In genomic region chr6:36132221-36132895, GRCh38 we compare ENCODE assay signal across 10 cellular contexts. TPM values are rescaled to one million over a fixed set of nuclear protein-coding genes. Genes with fewer than 3 reads are reported as not detected.
A peak's percentile ranks its signal among the peaks of the same experiment; 100 is the strongest.
DNase-seq lines count a peak whose midpoint lies in the region; ATAC-seq and TF ChIP-seq lines count a peak whose summit lies in the region.
"Had no signal": no experiment of that assay in that cellular context is flagged by ENCODE, and none has a peak within 500 bp of the region (broad histone marks: within the 10 kb centered on the region; RNA-seq: fewer than 3 reads in every experiment).

No MANE protein-coding gene starts in this region.

- H3K4me3 ChIP-seq in A673 (ENCODE audit: low read depth, low read length, poor library complexity, severe bottlenecking) (no peak overlapping the region), HCT116 (replicated peaks in 1 of 2; ENCODE audit: low read depth in 1 of 2, low read length in 2 of 2) (peak overlapping the region; percentile 66 to 75; a peak in 2 of 4 replicates), mucosa of rectum (ENCODE audit: low read length in 2 of 2) (peak overlapping the region; percentile 90 to 94), coronary artery (no peak overlapping the region)

- H3K4me1 ChIP-seq in A673 (ENCODE audit: insufficient read depth, low read length, poor library complexity, severe bottlenecking), result peaks cover 25% of the 10 kb centered on the region
- H3K4me1 ChIP-seq in HCT116 (ENCODE audit: control insufficient read depth in 1 of 2, insufficient read depth in 2 of 2, low read length in 2 of 2), result peaks cover 27 to 47% of the 10 kb centered on the region in 2 experiments
- peaks cover 18 to 20% of the 10 kb centered on the region in 2 donors for H3K4me1 ChIP-seq in mucosa of rectum (ENCODE audit: control insufficient read depth in 2 of 2, insufficient read depth in 2 of 2, low read length in 2 of 2)

- H3K27ac ChIP-seq in A673 (ENCODE audit: low read depth, low read length, poor library complexity, severe bottlenecking), result no peak overlapping the region
- H3K27ac ChIP-seq in HCT116 (ENCODE audit: low read depth, low read length), result peak overlapping the region; percentile 82; the same call in 1 of the 2 replicates
- peak overlapping the region; percentile 98 to 99 for H3K27ac ChIP-seq in mucosa of rectum (ENCODE audit: low read depth in 2 of 2, low read length in 2 of 2)
- H3K27ac ChIP-seq in coronary artery, result no peak overlapping the region

- no peaks in the 10 kb centered on the region; the same call in 1 of the 2 replicates for H3K79me2 ChIP-seq in HCT116 (ENCODE audit: insufficient read depth, low read length)

- no peak overlapping the region for H2AFZ ChIP-seq in HCT116 (ENCODE audit: low read depth, low read length, poor library complexity, severe bottlenecking)

- peak overlapping the region; percentile 98 for H3K4me2 ChIP-seq in HCT116 (ENCODE audit: low read length)

- no peaks in the 10 kb centered on the region for H3K27me3 Mint-ChIP-seq in activated naive CD8-positive, alpha-beta T cell treated with anti-CD3 and anti-CD28 coated beads, Interleukin-2, amount 10 ng/mL, durations not matched to agents 7 days and 5 days

- H3K36me3 Mint-ChIP-seq in activated naive CD8-positive, alpha-beta T cell treated with anti-CD3 and anti-CD28 coated beads, Interleukin-2, amount 10 ng/mL, durations not matched to agents 7 days and 5 days, result peaks cover 22% of the 10 kb centered on the region

- no peak for ATAC-seq in HCT116
- ATAC-seq in activated naive CD8-positive, alpha-beta T cell treated with anti-CD3 and anti-CD28 coated beads, Interleukin-2, amount 10 ng/mL, durations not matched to agents 7 days and 5 days (ENCODE audit: low read depth), result no peak

- peaks cover 44% of the 10 kb centered on the region for H3K4me1 Mint-ChIP-seq in activated naive CD8-positive, alpha-beta T cell treated with anti-CD3 and anti-CD28 coated beads, Interleukin-2, amount 10 ng/mL, durations not matched to agents 7 days and 5 days

- RAD21 ChIA-PET in HCT116 (lab: Charles Lee; ENCODE audit: low non-redundant PET in 1 of 2, low total read pairs in 2 of 2, uncharacterized antibody in 2 of 2, unreplicated experiment in 2 of 2), result no interaction called here

- POLR2A ChIA-PET in A673 (lab: Charles Lee; ENCODE audit: low non-redundant PET), result no interaction called here
- POLR2A ChIA-PET in HCT116 (lab: Charles Lee), result interaction anchor here (1.9 kb wide), 1 partner anchor 11 kb away, joined by 5 read pairs; no protein-coding TSS in a partner anchor
- POLR2A ChIA-PET in activated naive CD8-positive, alpha-beta T cell treated with anti-CD3 and anti-CD28 coated beads, Interleukin-2, amount 10 ng/mL, durations not matched to agents 7 days and 5 days (lab: Charles Lee), result interaction anchor here (0.9 to 3.8 kb wide), 13 partner anchors 8 to 104 kb away, joined by 3 to 65 read pairs (median 8); partner anchors contain the start of gene MAPK14

- H3K9me2 ChIP-seq in HCT116 (ENCODE audit: insufficient read depth), result no peaks in the 10 kb centered on the region

- H3K9me3 ChIP-seq in A673 (ENCODE audit: low read depth, low read length, poor library complexity, severe bottlenecking), result no peaks in the 10 kb centered on the region
- H3K9me3 ChIP-seq in HCT116 (ENCODE audit: control insufficient read depth in 1 of 2, insufficient read depth in 1 of 2, low read depth in 1 of 2, low read length in 2 of 2), result no peaks in the 10 kb centered on the region
- H3K9me3 ChIP-seq in mucosa of rectum (ENCODE audit: control insufficient read depth in 2 of 2, low read length in 2 of 2), result no peaks in the 10 kb centered on the region
- H3K9me3 ChIP-seq: left lung, tibial nerve had no signal

- TF ChIP-seq POLR2A in HCT116 (IDR thresholded peaks at IDR 0.05; ENCODE audit: borderline replicate concordance, extremely low read depth, insufficient read depth, insufficient read length), result no peak

- H3K9ac ChIP-seq in HCT116 (ENCODE audit: low read length) (peak overlapping the region; percentile 83; the same call in 1 of the 2 replicates), mucosa of rectum (ENCODE audit: low read depth in 1 of 2, low read length in 2 of 2) (peak overlapping the region; percentile 97 to 98)

- no peaks in the 10 kb centered on the region for H3K9me3 Mint-ChIP-seq in activated naive CD8-positive, alpha-beta T cell treated with anti-CD3 and anti-CD28 coated beads, Interleukin-2, amount 10 ng/mL, durations not matched to agents 7 days and 5 days

- intact Hi-C loops in A673 (cut with micrococcal nuclease; ENCODE audit: unreplicated experiment), result no loop called here
- intact Hi-C loops in HCT116 (cut with micrococcal nuclease), result no loop called here

- H3K4me3 Mint-ChIP-seq in activated naive CD8-positive, alpha-beta T cell treated with anti-CD3 and anti-CD28 coated beads, Interleukin-2, amount 10 ng/mL, durations not matched to agents 7 days and 5 days, result peak overlapping the region; percentile 86

- DNase-seq in A673 (ENCODE audit: low spot score) (peak; percentile 33), HCT116 (ENCODE audit: low read depth, low spot score) (no peak), NCI-H1694 (lab: John Stamatoyannopoulos, UW) (no peak), coronary artery (ENCODE audit: low spot score) (no peak), amniotic stem cell (lab: John Stamatoyannopoulos, UW) (no peak), kidney tubule cell (ENCODE audit: low spot score) (no peak)
- no peak for DNase-seq in activated naive CD8-positive, alpha-beta T cell treated with anti-CD3 and anti-CD28 coated beads, Interleukin-2, amount 10 ng/mL, durations not matched to agents 7 days and 5 days

- BruUV-seq in A673 (replicated peaks; lab: Mats Ljungman, UMichigan) (no TSS peak), HCT116 (replicated peaks; lab: Mats Ljungman, UMichigan) (no TSS peak)

- H3K27ac Mint-ChIP-seq in activated naive CD8-positive, alpha-beta T cell treated with anti-CD3 and anti-CD28 coated beads, Interleukin-2, amount 10 ng/mL, durations not matched to agents 7 days and 5 days, result peak overlapping the region; percentile 93

- H4K20me1 ChIP-seq in HCT116 (ENCODE audit: insufficient read depth), result no peaks in the 10 kb centered on the region

- H3K27me3 ChIP-seq in A673 (replicated peaks; ENCODE audit: insufficient read depth, low read depth, low read length, poor library complexity) (no peaks in the 10 kb centered on the region), HCT116 (ENCODE audit: insufficient read depth, low read length) (no peaks in the 10 kb centered on the region), mucosa of rectum (ENCODE audit: control insufficient read depth in 2 of 2, insufficient read depth in 2 of 2, low read length in 2 of 2) (no peaks in the 10 kb centered on the region)
- H3K27me3 ChIP-seq: left lung had no signal

- TF ChIP-seq CTCF in A673 (conservative IDR thresholded peaks at IDR 0.05; ENCODE audit: low read depth, low read length) (0 out of 2 replicates have a peak, but pooled peaks have one; percentile 24), HCT116 (IDR thresholded peaks at IDR 0.05 in 2 of 3, conservative IDR thresholded peaks at IDR 0.05 in 1 of 3; ENCODE audit: borderline replicate concordance in 1 of 3, insufficient read depth in 1 of 3, low read depth in 2 of 3, low read length in 2 of 3) (no peak), coronary artery (IDR thresholded peaks at IDR 0.05) (no peak)

- no peak for TF ChIP-seq RAD21 in HCT116 (IDR thresholded peaks at IDR 0.05; ENCODE audit: low read depth)

- CTCF ChIA-PET in A673 (lab: Charles Lee) (no interaction called here), HCT116 (lab: Charles Lee) (interaction anchor here (1.0 kb wide), 1 partner anchor 10 kb away, joined by 3 read pairs; no protein-coding TSS in a partner anchor)

- no peaks in the 10 kb centered on the region for H3K36me3 ChIP-seq in A673 (ENCODE audit: insufficient read depth, low read length, poor library complexity, severe bottlenecking)
- H3K36me3 ChIP-seq in HCT116 (ENCODE audit: control insufficient read depth in 1 of 2, insufficient read depth in 2 of 2, low read length in 2 of 2), result peaks cover 17% of the 10 kb centered on the region in 2 experiments; a peak in 3 of 4 replicates
- peaks cover 34 to 37% of the 10 kb centered on the region in 2 donors for H3K36me3 ChIP-seq in mucosa of rectum (ENCODE audit: control insufficient read depth in 2 of 2, insufficient read depth in 2 of 2, low read length in 2 of 2)
- H3K36me3 ChIP-seq: tibial nerve had no signal

TF ChIP-seq in HCT116, 20 proteins besides CTCF, POLR2A, EP300 and RAD21 (continues in another document):
- TF ChIP-seq FOSL1 (IDR thresholded peaks at IDR 0.05; ENCODE audit: low read depth), result no peak
- no peak for TF ChIP-seq REST (IDR thresholded peaks at IDR 0.05; ENCODE audit: low read depth)
- TF ChIP-seq SRF (IDR thresholded peaks at IDR 0.05; ENCODE audit: low read depth), result no peak
- no peak for TF ChIP-seq CEBPB (IDR thresholded peaks at IDR 0.05; ENCODE audit: low read depth)
- no peak for TF ChIP-seq CBX3 (IDR thresholded peaks at IDR 0.05; ENCODE audit: low read depth)
- TF ChIP-seq ZNF274 (IDR thresholded peaks at IDR 0.05; ENCODE audit: low read depth, low read length), result no peak

RNA-seq across cellular contexts. Expression of gene MAPK13, which starts 2.0 kb away (rescaled TPM):
- 2.6 and 2.7 TPM in 2 replicates for total RNA-seq in A673 (2021)
- total RNA-seq in HCT116 (2021; ENCODE audit: unreplicated experiment), result 47.3 TPM
- polyA plus RNA-seq in HCT116 (2012), result 45.3 and 51.2 TPM in 2 replicates
- 10 to 100 TPM; 40.5 to 41.6 TPM for total RNA-seq in activated naive CD8-positive, alpha-beta T cell treated with anti-CD3 and anti-CD28 coated beads, Interleukin-2, amount 10 ng/mL, durations not matched to agents 7 days and 5 days

Comparison
In these comparisons a context has a peak if more than half of its experiments do, and no peak if none do; other contexts are left out.
1. H3K27ac ChIP-seq: peak in HCT116 (single experiment) and mucosa of rectum (2 of 2); none in A673 (single experiment) and coronary artery (0 of 2).
2. H3K4me3 ChIP-seq: peak in HCT116 (2 of 2) and mucosa of rectum (2 of 2); none in A673 (single experiment) and coronary artery (single experiment).
3. RNA of gene MAPK13, which starts 2.0 kb away (total RNA-seq): 47.3 TPM in HCT116 (single experiment) and 40.5 to 41.6 TPM in activated naive CD8-positive, alpha-beta T cell treated with anti-CD3 and anti-CD28 coated beads, Interleukin-2, amount 10 ng/mL, durations not matched to agents 7 days and 5 days; 2.6 to 2.7 TPM in A673; every median in the first group is over 10 times any median in the second.